In genomic region chr6:35586542-35586941, GRCh38 we compare ENCODE assay signal across 11 cellular contexts.
DNase-seq lines count a peak whose midpoint lies in the region; ATAC-seq and TF ChIP-seq lines count a peak whose summit lies in the region.
"Had no signal": no experiment of that assay in that cellular context is flagged by ENCODE, and none has a peak within 500 bp of the region (broad histone marks: within the 10 kb centered on the region; RNA-seq: fewer than 3 reads in every experiment).

No MANE protein-coding gene starts in this region.

- peaks cover 7% of the 10 kb centered on the region; the same call in 1 of the 2 replicates for H3K36me3 ChIP-seq in Karpas-422 (ENCODE audit: insufficient read depth, low read length)
- H3K36me3 ChIP-seq in skeletal muscle satellite cell (ENCODE audit: insufficient read depth, low read length) = peaks cover 81% of the 10 kb centered on the region
- H3K36me3 ChIP-seq in BE2C = peaks cover 24% of the 10 kb centered on the region

- H3K9ac ChIP-seq in Karpas-422 (ENCODE audit: low read length) (no peak overlapping the region), skeletal muscle satellite cell (ENCODE audit: low read depth, low read length) (peak overlapping the region; percentile 57)
- H3K9ac ChIP-seq: parathyroid adenoma had no signal

- H3K4me1 ChIP-seq in Karpas-422 (ENCODE audit: low read length) (peaks cover 17% of the 10 kb centered on the region), skeletal muscle satellite cell (ENCODE audit: control insufficient read depth, insufficient read depth, low read length) (peaks cover 84% of the 10 kb centered on the region), BE2C (peaks cover 11% of the 10 kb centered on the region)

- H3K9me3 Mint-ChIP-seq in CD14-positive monocyte = no peaks in the 10 kb centered on the region
- no peaks in the 10 kb centered on the region for H3K9me3 Mint-ChIP-seq in central memory CD8-positive, alpha-beta T cell

- H4K20me1 ChIP-seq in Karpas-422 (ENCODE audit: insufficient read depth, low read depth, low read length) = no peaks in the 10 kb centered on the region

- H3K4me3 ChIP-seq in Karpas-422 (ENCODE audit: low read length) = no peak overlapping the region
- no peak overlapping the region for H3K4me3 ChIP-seq in skeletal muscle satellite cell (ENCODE audit: low read length)
- no peak overlapping the region for H3K4me3 ChIP-seq in BE2C (ENCODE audit: low read depth, low read length)

- H3K79me2 ChIP-seq in Karpas-422 (ENCODE audit: low read length) = peaks cover 11% of the 10 kb centered on the region; the same call in 1 of the 2 replicates
- H3K79me2 ChIP-seq: parathyroid adenoma had no signal

- H3K9me2 ChIP-seq in Karpas-422 (replicated peaks; ENCODE audit: insufficient read depth, low read length) = no peaks in the 10 kb centered on the region

- no peak for ATAC-seq in central memory CD8-positive, alpha-beta T cell (replicated peaks; ENCODE audit: extremely low read depth, poor library complexity, severe bottlenecking)
- ATAC-seq in HG03378 (IDR thresholded peaks at IDR 0.05; ENCODE audit: unreplicated experiment) = no peak

- H3K27me3 Mint-ChIP-seq in CD14-positive monocyte (ENCODE audit: low read depth in 3 of 3) = peaks cover 0 to 3% (median 1%) of the 10 kb centered on the region in 3 donors
- no peaks in the 10 kb centered on the region for H3K27me3 Mint-ChIP-seq in central memory CD8-positive, alpha-beta T cell

- H3K27me3 ChIP-seq in Karpas-422 (ENCODE audit: low read length) (no peaks in the 10 kb centered on the region), skeletal muscle satellite cell (ENCODE audit: control insufficient read depth, insufficient read depth, low read length) (no peaks in the 10 kb centered on the region), BE2C (no peaks in the 10 kb centered on the region)

- peak overlapping the region; percentile 47 to 92 (median 83) for H3K27ac Mint-ChIP-seq in CD14-positive monocyte
- H3K27ac Mint-ChIP-seq in central memory CD8-positive, alpha-beta T cell (ENCODE audit: low read depth) = peak overlapping the region; percentile 6

- H3K4me2 ChIP-seq in Karpas-422 (ENCODE audit: low read depth, low read length, poor library complexity, severe bottlenecking) = no peak overlapping the region
- H3K4me2 ChIP-seq in skeletal muscle satellite cell (ENCODE audit: low read length) = peak overlapping the region; percentile 21

- intact Hi-C loops in CD14-positive monocyte (cut with micrococcal nuclease) = loop anchor here in 1 of 2 donors (5.0 to 10.0 kb wide), 2 partner anchors 36 to 98 kb away; partner anchors contain the start of gene FKBP5

- no peak overlapping the region for H3K4me3 Mint-ChIP-seq in CD14-positive monocyte
- H3K4me3 Mint-ChIP-seq in central memory CD8-positive, alpha-beta T cell = no peak overlapping the region

- no peak overlapping the region for H2AFZ ChIP-seq in Karpas-422 (ENCODE audit: low read length)
- H2AFZ ChIP-seq: parathyroid adenoma had no signal

- no peak for TF ChIP-seq CTCF in CD14-positive monocyte (IDR thresholded peaks at IDR 0.05)
- TF ChIP-seq CTCF in BE2C (IDR thresholded peaks at IDR 0.05; ENCODE audit: low read depth, low read length) = no peak

- H3K4me1 Mint-ChIP-seq in CD14-positive monocyte = peaks cover 27% of the 10 kb centered on the region
- H3K4me1 Mint-ChIP-seq in central memory CD8-positive, alpha-beta T cell = peaks cover 48% of the 10 kb centered on the region

- no peak for DNase-seq in CD14-positive monocyte (ENCODE audit: low spot score)
- DNase-seq in Karpas-422 = no peak
- DNase-seq in central memory CD8-positive, alpha-beta T cell (ENCODE audit: low spot score in 2 of 2) = no peak
- no peak for DNase-seq in SKM-1 (lab: John Stamatoyannopoulos, UW; ENCODE audit: unreplicated experiment)
- no peak for DNase-seq in BE2C
- no peak for DNase-seq in dedifferentiated amniotic fluid mesenchymal stem cell (ENCODE audit: extremely low spot score)
- DNase-seq: COR-L47; stimulated activated CD4-positive, alpha-beta T cell treated with anti-CD3 and anti-CD28 coated beads, Interleukin-1b, Interleukin-23, amount 100 ng/mL, for 48 hours had no signal

- H3K36me3 Mint-ChIP-seq in CD14-positive monocyte = peaks cover 57 to 73% of the 10 kb centered on the region in 2 donors
- peaks cover 37% of the 10 kb centered on the region for H3K36me3 Mint-ChIP-seq in central memory CD8-positive, alpha-beta T cell (ENCODE audit: insufficient read depth)

- H3K9me3 ChIP-seq in Karpas-422 (ENCODE audit: low read length) = no peaks in the 10 kb centered on the region
- no peaks in the 10 kb centered on the region for H3K9me3 ChIP-seq in skeletal muscle satellite cell (replicated peaks; ENCODE audit: low read length)
- no peaks in the 10 kb centered on the region for H3K9me3 ChIP-seq in BE2C

- peak overlapping the region; percentile 15; the same call in 1 of the 2 replicates for H3K27ac ChIP-seq in Karpas-422 (ENCODE audit: low read length)
- H3K27ac ChIP-seq: parathyroid adenoma had no signal
